20 cellular contexts compared by ENCODE assay signal in the genomic region with DNA sequence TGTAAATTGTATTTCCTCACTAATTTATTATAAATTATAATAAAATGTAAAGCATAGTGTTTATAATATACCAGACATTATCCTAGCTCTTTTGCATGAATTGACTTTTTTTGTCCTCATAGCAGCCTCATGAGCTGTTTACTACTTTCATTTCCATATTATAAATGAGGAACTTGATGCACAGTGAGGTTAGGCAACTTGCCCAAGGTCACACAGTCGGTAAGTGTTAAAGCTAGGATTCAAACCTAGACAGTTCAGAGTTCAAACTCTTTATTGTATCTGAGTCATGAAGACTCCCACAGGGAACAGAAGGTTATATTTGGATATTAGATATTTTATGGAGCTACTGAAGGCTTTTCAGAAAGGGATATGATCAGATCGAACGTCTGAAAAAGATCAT.
DNase-seq lines count a peak whose midpoint lies in the region; ATAC-seq and TF ChIP-seq lines count a peak whose summit lies in the region.
"Had no signal": no experiment of that assay in that cellular context is flagged by ENCODE, and none has a peak within 500 bp of the region (broad histone marks: within the 10 kb centered on the region; RNA-seq: fewer than 3 reads in every experiment).

No MANE protein-coding gene starts in this region.

- H3K9me2 ChIP-seq in DOHH2 (replicated peaks; ENCODE audit: control insufficient read depth, low read length): no peaks in the 10 kb centered on the region
- no peaks in the 10 kb centered on the region for H3K9me2 ChIP-seq in OCI-LY7 (ENCODE audit: insufficient read depth, low read length)

- H3K27ac ChIP-seq in DOHH2 (ENCODE audit: low read depth, low read length): peak overlapping the region; percentile 22
- H3K27ac ChIP-seq in OCI-LY7 (ENCODE audit: low read depth, low read length, poor library complexity, severe bottlenecking): peak overlapping the region; percentile 49
- H3K27ac ChIP-seq: prostate gland, stomach, vagina had no signal

- H3K4me3 ChIP-seq in DOHH2 (ENCODE audit: low read length) (peak overlapping the region; percentile 41), OCI-LY7 (ENCODE audit: low read depth, low read length, poor library complexity, severe bottlenecking) (peak overlapping the region; percentile 13), mucosa of descending colon (no peak overlapping the region)
- H3K4me3 ChIP-seq: prostate gland, stomach, vagina had no signal

- H3K4me1 ChIP-seq in DOHH2 (ENCODE audit: control insufficient read depth, low read length) (peaks cover 82% of the 10 kb centered on the region), OCI-LY7 (ENCODE audit: insufficient read depth, low read length, poor library complexity, severe bottlenecking) (peaks cover 100% of the 10 kb centered on the region), mucosa of descending colon (ENCODE audit: low read depth) (no peaks in the 10 kb centered on the region)
- H3K4me1 ChIP-seq: prostate gland, vagina had no signal

- H4K20me1 ChIP-seq in DOHH2 (ENCODE audit: control insufficient read depth, insufficient read depth, low read depth, low read length) (no peaks in the 10 kb centered on the region), OCI-LY7 (ENCODE audit: insufficient read depth, low read length) (no peaks in the 10 kb centered on the region)

- peak; percentile 39 for DNase-seq in OCI-LY7 (ENCODE audit: low spot score)
- peak in 1 of 3 donors; percentile 46 for DNase-seq in mucosa of descending colon
- DNase-seq in superior temporal gyrus (ENCODE audit: extremely low spot score): no peak
- DNase-seq in NCI-H345 (lab: John Stamatoyannopoulos, UW): no peak
- no peak for DNase-seq in hypothalamus (lab: John Stamatoyannopoulos, UW)
- DNase-seq: activated CD4-positive, alpha-beta T cell treated with anti-CD3 and anti-CD28 coated beads for 36 hours; activated CD8-positive, alpha-beta memory T cell treated with anti-CD3 and anti-CD28 coated beads, Interleukin-2, amount 50 U/mL, for 4 hours; activated naive CD4-positive, alpha-beta T cell treated with anti-CD3 and anti-CD28 coated beads for 36 hours; EL; foreskin melanocyte; HCEC 1CT; left ventricle myocardium superior; NCI-H1048; stomach had no signal

- H3K79me2 ChIP-seq in DOHH2 (ENCODE audit: control insufficient read depth, low read length) (no peaks in the 10 kb centered on the region), OCI-LY7 (ENCODE audit: insufficient read depth, low read depth, low read length) (no peaks in the 10 kb centered on the region)

- intact Hi-C loops in OCI-LY7 (cut with micrococcal nuclease; ENCODE audit: unreplicated experiment): loop anchor here (5.0 to 10.0 kb wide), 4 partner anchors 1005 to 1553 kb away; partner anchors contain the start of genes KAT2B, SGO1 and TBC1D5
- intact Hi-C loops in mucosa of descending colon (cut with DNase I, micrococcal nuclease): no loop called here

- BruUV-seq in OCI-LY7 (replicated peaks; lab: Mats Ljungman, UMichigan): no TSS peak

- H3K36me3 ChIP-seq in DOHH2 (ENCODE audit: control insufficient read depth, low read length) (peaks cover 3% of the 10 kb centered on the region; the same call in 1 of the 2 replicates), OCI-LY7 (ENCODE audit: insufficient read depth, low read length) (no peaks in the 10 kb centered on the region; the same call in 1 of the 2 replicates), mucosa of descending colon (ENCODE audit: low read depth) (no peaks in the 10 kb centered on the region)
- H3K36me3 ChIP-seq: prostate gland, stomach, vagina had no signal

- H3K27me3 ChIP-seq in DOHH2 (ENCODE audit: control insufficient read depth, low read length): no peaks in the 10 kb centered on the region
- H3K27me3 ChIP-seq: stomach, vagina had no signal

- CTCF ChIA-PET in OCI-LY7 (lab: Charles Lee; ENCODE audit: unreplicated experiment): interaction anchor here (1.1 kb wide), 2 partner anchors 11 to 220 kb away, joined by 3 read pairs; no protein-coding TSS in a partner anchor

- POLR2A ChIA-PET in OCI-LY7 (lab: Charles Lee): interaction anchor here (0.6 to 1.5 kb wide), 8 partner anchors 11 to 1005 kb away, joined by 3 to 4 read pairs (median 3); partner anchors contain the start of gene TBC1D5

- ATAC-seq in HG03060 (IDR thresholded peaks at IDR 0.05; ENCODE audit: low read depth, unreplicated experiment): peak; percentile 65
- ATAC-seq in mucosa of descending colon: peak; percentile 92
- no peak for ATAC-seq in GM19035 (IDR thresholded peaks at IDR 0.05; ENCODE audit: unreplicated experiment)
- ATAC-seq: left ventricle myocardium superior, Right ventricle myocardium inferior had no signal

- H3K4me2 ChIP-seq in DOHH2 (ENCODE audit: low read length): peak overlapping the region; percentile 53
- peak overlapping the region; percentile 53 for H3K4me2 ChIP-seq in OCI-LY7 (ENCODE audit: low read length)

- H3F3A ChIP-seq in DOHH2 (ENCODE audit: control insufficient read depth, insufficient read depth): peaks cover 4% of the 10 kb centered on the region; the same call in 1 of the 2 replicates

- no peak for TF ChIP-seq CTCF in DOHH2 (IDR thresholded peaks at IDR 0.05; ENCODE audit: low read depth, low read length, poor library complexity, severe bottlenecking)
- TF ChIP-seq CTCF in OCI-LY7 (conservative IDR thresholded peaks at IDR 0.05; ENCODE audit: low read length): no peak
- no peak for TF ChIP-seq CTCF in mucosa of descending colon (IDR thresholded peaks at IDR 0.05)

- H3K9me3 ChIP-seq in DOHH2 (ENCODE audit: control insufficient read depth, insufficient read depth, low read length): no peaks in the 10 kb centered on the region
- H3K9me3 ChIP-seq in OCI-LY7 (ENCODE audit: low read length): no peaks in the 10 kb centered on the region
- no peaks in the 10 kb centered on the region for H3K9me3 ChIP-seq in mucosa of descending colon
- H3K9me3 ChIP-seq: prostate gland, stomach, vagina had no signal

- H2AFZ ChIP-seq in OCI-LY7 (ENCODE audit: low read length): peak overlapping the region; percentile 76
